In the genomic region with DNA sequence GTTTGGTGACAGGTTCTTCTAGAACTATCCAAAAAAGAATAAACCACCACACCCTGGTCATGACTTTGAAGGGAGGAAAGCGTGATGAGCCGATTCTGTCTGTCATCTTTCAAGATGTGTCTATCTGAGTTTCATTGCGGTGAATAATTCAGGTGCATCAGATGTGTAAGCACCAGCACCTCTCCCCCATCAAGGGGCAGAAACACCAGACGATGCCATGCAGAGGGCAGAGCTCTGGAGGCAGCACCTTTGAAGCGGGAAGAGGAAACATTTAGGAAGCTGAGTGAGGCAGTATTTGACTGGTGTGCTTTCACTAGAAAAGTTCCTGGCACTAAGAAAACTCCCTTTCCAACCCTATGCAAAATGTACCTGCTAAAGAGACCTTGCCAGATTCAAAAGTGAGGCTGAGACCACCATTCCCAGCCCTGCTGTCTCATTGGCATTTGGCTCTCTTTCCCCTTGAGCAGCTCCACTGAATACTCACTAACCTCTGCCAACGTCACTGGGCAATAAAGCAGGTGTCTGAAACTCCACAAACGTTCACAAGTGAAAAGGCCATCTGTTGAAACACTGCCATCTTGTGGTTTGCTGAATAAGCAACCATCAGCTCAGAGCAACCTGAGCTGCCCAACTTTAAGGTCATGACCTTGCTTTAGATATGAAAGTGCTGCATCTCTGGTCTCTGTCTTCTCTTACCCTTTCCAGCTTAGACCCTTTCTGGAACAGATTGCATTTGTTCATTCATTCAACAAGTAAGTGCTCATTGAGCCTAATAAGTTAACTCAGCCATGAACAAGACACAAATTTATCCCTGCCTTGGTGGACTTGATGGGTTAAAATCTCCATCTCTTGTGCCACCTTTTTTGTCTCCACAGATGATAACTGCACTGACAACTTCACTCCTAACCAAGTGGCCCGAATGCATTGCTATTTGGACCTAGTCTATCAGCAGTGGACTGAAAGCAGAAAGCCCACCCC, we compare ENCODE assay signal across 8 cellular contexts.
A peak's percentile ranks its signal among the peaks of the same experiment; 100 is the strongest.
DNase-seq lines count a peak whose midpoint lies in the region; ATAC-seq lines count a peak whose summit lies in the region.

No MANE protein-coding gene starts in this region.

- no peak overlapping the region for H3K27ac Mint-ChIP-seq in T-helper 17 cell

- H3K4me1 Mint-ChIP-seq in T-helper 17 cell: no peaks in the 10 kb centered on the region

- peak; percentile 88 for ATAC-seq in GM19023 (IDR thresholded peaks at IDR 0.05; ENCODE audit: unreplicated experiment)
- ATAC-seq in HG03060 (IDR thresholded peaks at IDR 0.05; ENCODE audit: low read depth, unreplicated experiment): peak; percentile 80
- ATAC-seq in T-helper 17 cell: no peak

- DNase-seq in COR-L47 (lab: John Stamatoyannopoulos, UW) (peak; percentile 26), NCI-H187 (lab: John Stamatoyannopoulos, UW) (peak; percentile 67 to 75), SW 1271 (lab: John Stamatoyannopoulos, UW) (peak; percentile 2), globus pallidus (ENCODE audit: low spot score) (peak; percentile 40), retina (peak; percentile 74), T-helper 17 cell (no peak)

- peaks cover 17% of the 10 kb centered on the region for H3K27me3 Mint-ChIP-seq in T-helper 17 cell

- no peak overlapping the region for H3K4me3 Mint-ChIP-seq in T-helper 17 cell

- no peaks in the 10 kb centered on the region for H3K36me3 Mint-ChIP-seq in T-helper 17 cell (ENCODE audit: low read depth)

- H3K9me3 ChIP-seq in T-helper 17 cell (ENCODE audit: control insufficient read depth, low read length, poor library complexity, severe bottlenecking): no peaks in the 10 kb centered on the region

Comparison
In these comparisons a context has a peak if more than half of its experiments do, and no peak if none do; other contexts are left out.
1. DNase-seq: peak in COR-L47 (single experiment), NCI-H187 (2 of 2), SW 1271 (2 of 2), globus pallidus (single experiment) and retina (single experiment); none in T-helper 17 cell (0 of 3).